In genomic region chr19:6516018-6516658, GRCh38 we compare ENCODE assay signal across 8 cellular contexts. TPM values are rescaled to one million over a fixed set of nuclear protein-coding genes. Genes with fewer than 3 reads are reported as not detected.
DNase-seq lines count a peak whose midpoint lies in the region; ATAC-seq and TF ChIP-seq lines count a peak whose summit lies in the region.

No MANE protein-coding gene starts in this region.

- peak overlapping the region; percentile 72 for H3K27ac ChIP-seq in A673 (ENCODE audit: low read depth, low read length, poor library complexity, severe bottlenecking)

- H3K36me3 Mint-ChIP-seq in activated T-helper 2 cell treated with anti-CD3 and anti-CD28 coated beads, Interferon-gamma antibody, Interleukin-2, Interleukin-4, amounts not matched to agents 10 μg/mL and 5 μg/mL and 100 μg/mL, durations not matched to agents 14 hours and 24 hours and 36 hours (ENCODE audit: low read depth), result no peaks in the 10 kb centered on the region
- no peaks in the 10 kb centered on the region for H3K36me3 Mint-ChIP-seq in natural killer cell treated with Interleukin-12 subunit alpha and Interleukin-12 subunit beta and Interleukin-15 and Interleukin-18, amount 100 ng/mL, for 72 hours

- peaks cover 33% of the 10 kb centered on the region for H3K4me1 Mint-ChIP-seq in activated T-helper 2 cell treated with anti-CD3 and anti-CD28 coated beads, Interferon-gamma antibody, Interleukin-2, Interleukin-4, amounts not matched to agents 10 μg/mL and 5 μg/mL and 100 μg/mL, durations not matched to agents 14 hours and 24 hours and 36 hours (ENCODE audit: low read depth)
- H3K4me1 Mint-ChIP-seq in natural killer cell treated with Interleukin-12 subunit alpha and Interleukin-12 subunit beta and Interleukin-15 and Interleukin-18, amount 100 ng/mL, for 72 hours (ENCODE audit: low read depth in 2 of 2), result peaks cover 30 to 38% of the 10 kb centered on the region in 2 donors
- peaks cover 49% of the 10 kb centered on the region for H3K4me1 Mint-ChIP-seq in stimulated activated naive CD8-positive, alpha-beta T cell treated with anti-CD3 and anti-CD28 coated beads, Interleukin-15, amount 100 ng/mL, for 72 hours

- H3K27ac Mint-ChIP-seq in activated T-helper 2 cell treated with anti-CD3 and anti-CD28 coated beads, Interferon-gamma antibody, Interleukin-2, Interleukin-4, amounts not matched to agents 10 μg/mL and 5 μg/mL and 100 μg/mL, durations not matched to agents 14 hours and 24 hours and 36 hours, result peak overlapping the region; percentile 89
- H3K27ac Mint-ChIP-seq in natural killer cell treated with Interleukin-12 subunit alpha and Interleukin-12 subunit beta and Interleukin-15 and Interleukin-18, amount 100 ng/mL, for 72 hours, result peak overlapping the region; percentile 52 to 79
- peak overlapping the region; percentile 51 to 92 for H3K27ac Mint-ChIP-seq in stimulated activated naive CD8-positive, alpha-beta T cell treated with anti-CD3 and anti-CD28 coated beads, Interleukin-15, amount 100 ng/mL, for 72 hours

- no peaks in the 10 kb centered on the region for H3K36me3 ChIP-seq in A673 (ENCODE audit: insufficient read depth, low read length, poor library complexity, severe bottlenecking)

- intact Hi-C loops in A673 (cut with micrococcal nuclease; ENCODE audit: unreplicated experiment), result loop anchor here (1.0 to 5.0 kb wide), 4 partner anchors 117 to 347 kb away; partner anchors contain the start of genes GPR108 and TRIP10
- intact Hi-C loops in activated T-helper 2 cell treated with anti-CD3 and anti-CD28 coated beads, Interferon-gamma antibody, Interleukin-2, Interleukin-4, amounts not matched to agents 10 μg/mL and 5 μg/mL and 100 μg/mL, durations not matched to agents 14 hours and 24 hours and 36 hours (cut with micrococcal nuclease), result loop anchor here (1.0 to 5.0 kb wide), 8 partner anchors 15 to 251 kb away; partner anchors contain the start of genes CD70, SH2D3A and TNFSF9

- CTCF ChIA-PET in A673 (lab: Charles Lee), result interaction anchor here (0.5 to 1.3 kb wide), 14 partner anchors 8 to 364 kb away, joined by 3 to 10 read pairs (median 4); partner anchors contain the start of gene TNFSF9

- no TSS peak for BruUV-seq in A673 (replicated peaks; lab: Mats Ljungman, UMichigan)

- peak overlapping the region; percentile 94 for H3K4me3 Mint-ChIP-seq in activated T-helper 2 cell treated with anti-CD3 and anti-CD28 coated beads, Interferon-gamma antibody, Interleukin-2, Interleukin-4, amounts not matched to agents 10 μg/mL and 5 μg/mL and 100 μg/mL, durations not matched to agents 14 hours and 24 hours and 36 hours (ENCODE audit: low read depth)
- peak overlapping the region; percentile 94 for H3K4me3 Mint-ChIP-seq in natural killer cell treated with Interleukin-12 subunit alpha and Interleukin-12 subunit beta and Interleukin-15 and Interleukin-18, amount 100 ng/mL, for 72 hours
- peak overlapping the region; percentile 93 to 94 for H3K4me3 Mint-ChIP-seq in stimulated activated naive CD8-positive, alpha-beta T cell treated with anti-CD3 and anti-CD28 coated beads, Interleukin-15, amount 100 ng/mL, for 72 hours

- no peak for TF ChIP-seq CTCF in A673 (conservative IDR thresholded peaks at IDR 0.05; ENCODE audit: low read depth, low read length)
- TF ChIP-seq CTCF in fibroblast of the aortic adventitia (IDR thresholded peaks at IDR 0.05; ENCODE audit: insufficient read depth, low read length), result no peak

- H3K4me3 ChIP-seq in A673 (ENCODE audit: low read depth, low read length, poor library complexity, severe bottlenecking) (peak overlapping the region; percentile 64), fibroblast of the aortic adventitia (ENCODE audit: low read depth, low read length) (peak overlapping the region; percentile 77)

- no peaks in the 10 kb centered on the region for H3K9me3 ChIP-seq in A673 (ENCODE audit: low read depth, low read length, poor library complexity, severe bottlenecking)

- DNase-seq in A673 (ENCODE audit: low spot score), result peak; percentile 98
- peak; percentile 92 for DNase-seq in RKO (ENCODE audit: low spot score)
- DNase-seq in activated T-helper 2 cell treated with anti-CD3 and anti-CD28 coated beads, Interferon-gamma antibody, Interleukin-2, Interleukin-4, amounts not matched to agents 10 μg/mL and 5 μg/mL and 100 μg/mL, durations not matched to agents 14 hours and 24 hours and 36 hours (ENCODE audit: low spot score), result peak; percentile 76
- DNase-seq in fibroblast of the aortic adventitia (ENCODE audit: low read depth), result peak; percentile 91
- DNase-seq in natural killer cell treated with Interleukin-12 subunit alpha and Interleukin-12 subunit beta and Interleukin-15 and Interleukin-18, amount 100 ng/mL, for 72 hours (ENCODE audit: low spot score), result peak; percentile 87
- peak; percentile 69 to 79 for DNase-seq in stimulated activated naive CD8-positive, alpha-beta T cell treated with anti-CD3 and anti-CD28 coated beads, Interleukin-15, amount 100 ng/mL, for 72 hours

- peaks cover 4% of the 10 kb centered on the region for H3K4me1 ChIP-seq in A673 (ENCODE audit: insufficient read depth, low read length, poor library complexity, severe bottlenecking)

- no peaks in the 10 kb centered on the region for H3K9me3 Mint-ChIP-seq in activated T-helper 2 cell treated with anti-CD3 and anti-CD28 coated beads, Interferon-gamma antibody, Interleukin-2, Interleukin-4, amounts not matched to agents 10 μg/mL and 5 μg/mL and 100 μg/mL, durations not matched to agents 14 hours and 24 hours and 36 hours
- H3K9me3 Mint-ChIP-seq in natural killer cell treated with Interleukin-12 subunit alpha and Interleukin-12 subunit beta and Interleukin-15 and Interleukin-18, amount 100 ng/mL, for 72 hours, result no peaks in the 10 kb centered on the region
- peaks cover 0 to 3% of the 10 kb centered on the region in 2 donors for H3K9me3 Mint-ChIP-seq in stimulated activated naive CD8-positive, alpha-beta T cell treated with anti-CD3 and anti-CD28 coated beads, Interleukin-15, amount 100 ng/mL, for 72 hours

- H3K27me3 ChIP-seq in A673 (replicated peaks; ENCODE audit: insufficient read depth, low read depth, low read length, poor library complexity), result no peaks in the 10 kb centered on the region

- POLR2A ChIA-PET in A673 (lab: Charles Lee; ENCODE audit: low non-redundant PET), result interaction anchor here (0.6 to 1.2 kb wide), 2 partner anchors 15 to 348 kb away, joined by 3 to 5 read pairs; partner anchors contain the start of gene TNFSF9

- TF ChIP-seq POLR2A in GM18505 (IDR thresholded peaks at IDR 0.05; ENCODE audit: borderline replicate concordance, extremely low read depth, insufficient read depth, insufficient read length), result peak; percentile 62

- no peaks in the 10 kb centered on the region for H3K27me3 Mint-ChIP-seq in activated T-helper 2 cell treated with anti-CD3 and anti-CD28 coated beads, Interferon-gamma antibody, Interleukin-2, Interleukin-4, amounts not matched to agents 10 μg/mL and 5 μg/mL and 100 μg/mL, durations not matched to agents 14 hours and 24 hours and 36 hours (ENCODE audit: low read depth)
- H3K27me3 Mint-ChIP-seq in natural killer cell treated with Interleukin-12 subunit alpha and Interleukin-12 subunit beta and Interleukin-15 and Interleukin-18, amount 100 ng/mL, for 72 hours, result no peaks in the 10 kb centered on the region
- no peaks in the 10 kb centered on the region for H3K27me3 Mint-ChIP-seq in stimulated activated naive CD8-positive, alpha-beta T cell treated with anti-CD3 and anti-CD28 coated beads, Interleukin-15, amount 100 ng/mL, for 72 hours

- peak; percentile 31 for ATAC-seq in GM18505 (IDR thresholded peaks at IDR 0.05; ENCODE audit: unreplicated experiment)
- peak; percentile 41 for ATAC-seq in HG03439 (IDR thresholded peaks at IDR 0.05; ENCODE audit: unreplicated experiment)
- ATAC-seq in natural killer cell treated with Interleukin-12 subunit alpha and Interleukin-12 subunit beta and Interleukin-15 and Interleukin-18, amount 100 ng/mL, for 72 hours, result peak; percentile 82 to 88
- ATAC-seq in stimulated activated naive CD8-positive, alpha-beta T cell treated with anti-CD3 and anti-CD28 coated beads, Interleukin-15, amount 100 ng/mL, for 72 hours, result peak; percentile 71

RNA-seq across cellular contexts. Expression of gene TUBB4A, which starts 14.0 kb away (rescaled TPM):
- total RNA-seq in A673 (2021) (27.0 and 45.2 TPM in 2 replicates), fibroblast of the aortic adventitia (ENCODE audit: low replicate concordance) (0.41 TPM in 1 of 2 replicates, not detected in the other)
- total RNA-seq in activated T-helper 2 cell treated with anti-CD3 and anti-CD28 coated beads, Interferon-gamma antibody, Interleukin-2, Interleukin-4, amounts not matched to agents 10 μg/mL and 5 μg/mL and 100 μg/mL, durations not matched to agents 14 hours and 24 hours and 36 hours, result 7.9 and 11.3 TPM in 2 replicates
- total RNA-seq in natural killer cell treated with Interleukin-12 subunit alpha and Interleukin-12 subunit beta and Interleukin-15 and Interleukin-18, amount 100 ng/mL, for 72 hours, result 1 to 10 TPM; 1.4 to 3.2 TPM

RNA-seq across cellular contexts. Expression of gene TNFSF9, which starts 14.7 kb away (rescaled TPM):
- total RNA-seq in A673 (2021) (10.0 and 11.1 TPM in 2 replicates), fibroblast of the aortic adventitia (ENCODE audit: low replicate concordance) (1.7 and 2.6 TPM in 2 replicates)
- 6.9 and 7.4 TPM in 2 replicates for total RNA-seq in activated T-helper 2 cell treated with anti-CD3 and anti-CD28 coated beads, Interferon-gamma antibody, Interleukin-2, Interleukin-4, amounts not matched to agents 10 μg/mL and 5 μg/mL and 100 μg/mL, durations not matched to agents 14 hours and 24 hours and 36 hours
- total RNA-seq in natural killer cell treated with Interleukin-12 subunit alpha and Interleukin-12 subunit beta and Interleukin-15 and Interleukin-18, amount 100 ng/mL, for 72 hours, result 1 to 10 TPM; 3.4 to 3.8 TPM

RNA-seq across cellular contexts. Expression of gene DENND1C, which starts 34.6 kb away (rescaled TPM):
- total RNA-seq in A673 (2021), result 0.11 and 0.24 TPM in 2 replicates
- total RNA-seq in activated T-helper 2 cell treated with anti-CD3 and anti-CD28 coated beads, Interferon-gamma antibody, Interleukin-2, Interleukin-4, amounts not matched to agents 10 μg/mL and 5 μg/mL and 100 μg/mL, durations not matched to agents 14 hours and 24 hours and 36 hours, result 64.3 and 70.0 TPM in 2 replicates
- total RNA-seq in fibroblast of the aortic adventitia (ENCODE audit: low replicate concordance), result not detected in 2 replicates
- total RNA-seq in natural killer cell treated with Interleukin-12 subunit alpha and Interleukin-12 subunit beta and Interleukin-15 and Interleukin-18, amount 100 ng/mL, for 72 hours, result 100 to 1,000 TPM in 1 of 2 donors, 10 to 100 TPM in 1; 73.6 to 131 TPM

RNA-seq across cellular contexts. Expression of gene CRB3, which starts 52.1 kb away (rescaled TPM):
- total RNA-seq in A673 (2021) (not detected in 2 replicates), fibroblast of the aortic adventitia (ENCODE audit: low replicate concordance) (not detected in 2 replicates)
- 0.46 TPM in 1 of 2 replicates, not detected in the other for total RNA-seq in activated T-helper 2 cell treated with anti-CD3 and anti-CD28 coated beads, Interferon-gamma antibody, Interleukin-2, Interleukin-4, amounts not matched to agents 10 μg/mL and 5 μg/mL and 100 μg/mL, durations not matched to agents 14 hours and 24 hours and 36 hours
- total RNA-seq in natural killer cell treated with Interleukin-12 subunit alpha and Interleukin-12 subunit beta and Interleukin-15 and Interleukin-18, amount 100 ng/mL, for 72 hours, result not detected

RNA-seq across cellular contexts. Expression of gene SLC25A23, which starts 56.5 kb away (rescaled TPM):
- total RNA-seq in A673 (2021), result 39.9 and 56.0 TPM in 2 replicates
- total RNA-seq in activated T-helper 2 cell treated with anti-CD3 and anti-CD28 coated beads, Interferon-gamma antibody, Interleukin-2, Interleukin-4, amounts not matched to agents 10 μg/mL and 5 μg/mL and 100 μg/mL, durations not matched to agents 14 hours and 24 hours and 36 hours, result 20.1 and 27.3 TPM in 2 replicates
- total RNA-seq in fibroblast of the aortic adventitia (ENCODE audit: low replicate concordance), result 27.7 and 46.9 TPM in 2 replicates
- 10 to 100 TPM in 1 of 2 donors, 1 to 10 TPM in 1; 5.4 to 10.5 TPM for total RNA-seq in natural killer cell treated with Interleukin-12 subunit alpha and Interleukin-12 subunit beta and Interleukin-15 and Interleukin-18, amount 100 ng/mL, for 72 hours

Comparison
In these comparisons a context has a peak if more than half of its experiments do, and no peak if none do; other contexts are left out.
1. Peak in every context shown above with its lines: DNase-seq, ATAC-seq, H3K4me3 ChIP-seq and H3K27ac ChIP-seq.
2. ATAC-seq: peak in every context shown above with its lines; median percentile 85 in natural killer cell treated with Interleukin-12 subunit alpha and Interleukin-12 subunit beta and Interleukin-15 and Interleukin-18, amount 100 ng/mL, for 72 hours; 71 in stimulated activated naive CD8-positive, alpha-beta T cell treated with anti-CD3 and anti-CD28 coated beads, Interleukin-15, amount 100 ng/mL, for 72 hours; 41 in HG03439; 31 in GM18505.
3. RNA of gene DENND1C, which starts 34.6 kb away (total RNA-seq): 73.6 to 131 TPM in natural killer cell treated with Interleukin-12 subunit alpha and Interleukin-12 subunit beta and Interleukin-15 and Interleukin-18, amount 100 ng/mL, for 72 hours and 64.3 to 70.0 TPM in activated T-helper 2 cell treated with anti-CD3 and anti-CD28 coated beads, Interferon-gamma antibody, Interleukin-2, Interleukin-4, amounts not matched to agents 10 μg/mL and 5 μg/mL and 100 μg/mL, durations not matched to agents 14 hours and 24 hours and 36 hours; 0.11 to 0.24 TPM in A673 and not detected in fibroblast of the aortic adventitia; every median in the first group is over 10 times any median in the second.